In the genomic region with DNA sequence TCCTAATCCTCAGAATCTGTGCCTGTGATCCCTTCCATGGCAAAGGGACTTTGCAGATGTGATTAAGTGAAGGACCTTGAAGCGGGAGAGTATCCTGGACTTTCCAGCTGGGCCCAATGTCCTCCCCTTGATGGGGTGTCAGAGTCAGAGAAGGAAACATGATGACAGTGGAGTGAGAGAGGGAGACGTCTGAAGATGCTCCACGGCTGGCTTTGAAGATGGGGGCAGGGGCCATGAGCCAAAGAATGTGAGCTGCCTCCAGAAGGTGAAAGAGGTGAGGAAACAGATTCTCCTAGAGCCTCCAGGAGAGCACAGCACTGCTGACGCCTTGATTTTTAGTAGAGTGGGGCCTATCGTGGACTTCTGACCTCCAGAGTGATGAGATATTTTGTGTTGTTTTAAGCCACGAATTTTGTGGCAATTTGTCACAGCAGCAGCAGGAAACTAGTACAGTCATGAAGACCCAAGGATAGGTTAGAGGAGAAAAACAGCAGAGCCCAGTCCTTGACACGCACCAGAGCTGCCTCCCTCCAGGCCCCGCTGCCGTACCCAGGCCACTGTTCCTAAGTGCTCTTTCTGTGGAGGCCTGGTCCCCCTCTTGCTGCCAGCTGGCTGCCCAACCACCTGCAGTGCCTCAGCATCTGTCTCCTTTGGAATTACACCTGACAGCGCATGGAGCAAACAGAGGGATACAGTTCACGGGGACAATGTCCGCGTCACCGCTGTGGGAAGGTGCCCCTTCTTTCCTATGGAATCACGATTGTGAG, we compare ENCODE assay signal across 12 cellular contexts.
"Had no signal": no experiment of that assay in that cellular context is flagged by ENCODE, and none has a peak within 500 bp of the region (broad histone marks: within the 10 kb centered on the region; RNA-seq: fewer than 3 reads in every experiment).

No MANE protein-coding gene starts in this region.

- ATAC-seq: esophagus mucosa; naive thymus-derived CD8-positive, alpha-beta T cell; psoas muscle; right lobe of liver; stimulated activated naive CD8-positive, alpha-beta T cell treated with anti-CD3 and anti-CD28 coated beads, Interleukin-15, amount 100 ng/mL, for 72 hours; T-cell had no signal

- H3K36me3 Mint-ChIP-seq: naive thymus-derived CD8-positive, alpha-beta T cell had no signal

- H3K9me3 Mint-ChIP-seq: activated T-helper 1 cell treated with anti-CD3 and anti-CD28 coated beads, Interleukin-12 subunit alpha, Interleukin-12 subunit beta, Interleukin-2, Interleukin-4 antibody, amounts not matched to agents 30 ng/mL and 10 ng/mL and 1 ng/mL, durations not matched to agents 14 hours and 24 hours and 36 hours; naive thymus-derived CD8-positive, alpha-beta T cell; stimulated activated naive CD8-positive, alpha-beta T cell treated with anti-CD3 and anti-CD28 coated beads, Interleukin-15, amount 100 ng/mL, for 72 hours; T-cell had no signal

- H3K4me3 Mint-ChIP-seq: activated T-helper 1 cell treated with anti-CD3 and anti-CD28 coated beads, Interleukin-12 subunit alpha, Interleukin-12 subunit beta, Interleukin-2, Interleukin-4 antibody, amounts not matched to agents 30 ng/mL and 10 ng/mL and 1 ng/mL, durations not matched to agents 14 hours and 24 hours and 36 hours; naive thymus-derived CD8-positive, alpha-beta T cell; stimulated activated naive CD8-positive, alpha-beta T cell treated with anti-CD3 and anti-CD28 coated beads, Interleukin-15, amount 100 ng/mL, for 72 hours; T-cell had no signal

- H3K27ac Mint-ChIP-seq: activated T-helper 1 cell treated with anti-CD3 and anti-CD28 coated beads, Interleukin-12 subunit alpha, Interleukin-12 subunit beta, Interleukin-2, Interleukin-4 antibody, amounts not matched to agents 30 ng/mL and 10 ng/mL and 1 ng/mL, durations not matched to agents 14 hours and 24 hours and 36 hours; T-cell had no signal

- H3K27me3 Mint-ChIP-seq: naive thymus-derived CD8-positive, alpha-beta T cell; stimulated activated naive CD8-positive, alpha-beta T cell treated with anti-CD3 and anti-CD28 coated beads, Interleukin-15, amount 100 ng/mL, for 72 hours; T-cell had no signal

- DNase-seq: activated CD4-positive, alpha-beta T cell treated with anti-CD3 and anti-CD28 coated beads, Interleukin-2, amount 50 U/mL, for 48 hours; activated naive CD4-positive, alpha-beta T cell treated with Interleukin-2 at 50 U/mL for 16 hours; mammary epithelial cell; mucosa of descending colon; naive thymus-derived CD8-positive, alpha-beta T cell; psoas muscle; stimulated activated naive CD8-positive, alpha-beta T cell treated with anti-CD3 and anti-CD28 coated beads, Interleukin-15, amount 100 ng/mL, for 72 hours; T-cell; T-helper 9 cell had no signal
